ENCODE assay signal across 11 cellular contexts in genomic region chr14:21096438-21096837, GRCh38. TPM values are rescaled to one million over a fixed set of nuclear protein-coding genes. Genes with fewer than 3 reads are reported as not detected.
DNase-seq lines count a peak whose midpoint lies in the region; ATAC-seq and TF ChIP-seq lines count a peak whose summit lies in the region.
"Had no signal": no experiment of that assay in that cellular context is flagged by ENCODE, and none has a peak within 500 bp of the region (broad histone marks: within the 10 kb centered on the region; RNA-seq: fewer than 3 reads in every experiment).

No MANE protein-coding gene starts in this region.

- intact Hi-C loops in adrenal gland (cut with DNase I) = no loop called here
- intact Hi-C loops in tibial artery (cut with DNase I; ENCODE audit: low total_unique reads) = no loop called here

- TF ChIP-seq POLR2A in adrenal gland (IDR thresholded peaks at IDR 0.05) = no peak

- H3K4me1 Mint-ChIP-seq in mesothelial cell of epicardium = peaks cover 56% of the 10 kb centered on the region

- peak overlapping the region; percentile 96 for H3K27ac Mint-ChIP-seq in mesothelial cell of epicardium

- no peak for ATAC-seq in HG03025 (IDR thresholded peaks at IDR 0.05; ENCODE audit: low FRiP score, unreplicated experiment)
- no peak for ATAC-seq in HG03280 (IDR thresholded peaks at IDR 0.05; ENCODE audit: unreplicated experiment)

- DNase-seq in activated CD8-positive, alpha-beta memory T cell treated with anti-CD3 and anti-CD28 coated beads for 24 hours = peak; percentile 48
- DNase-seq in activated CD8-positive, alpha-beta memory T cell treated with anti-CD3 and anti-CD28 coated beads, Interleukin-2, amount 50 U/mL, for 48 hours = no peak
- peak in 1 of 7 donors; percentile 41 for DNase-seq in adrenal gland
- DNase-seq in mesothelial cell of epicardium (ENCODE audit: low spot score in 2 of 2, unreplicated experiment in 2 of 2) = no peak
- DNase-seq in tibial artery = no peak
- no peak for DNase-seq in cortex of kidney (lab: John Stamatoyannopoulos, UW)

- H3K36me3 Mint-ChIP-seq in mesothelial cell of epicardium = peaks cover 12% of the 10 kb centered on the region

- peak overlapping the region; percentile 86 for H3K4me3 Mint-ChIP-seq in mesothelial cell of epicardium

- H3K4me1 ChIP-seq in adrenal gland (replicated peaks in 1 of 2) (peaks cover 25 to 50% of the 10 kb centered on the region in 2 donors), tibial artery (peaks cover 0 to 36% (median 36%) of the 10 kb centered on the region in 4 donors)

- peaks cover 0 to 19% of the 10 kb centered on the region in 2 donors for H3K36me3 ChIP-seq in adrenal gland (replicated peaks in 1 of 2)
- peaks cover 0 to 16% (median 7%) of the 10 kb centered on the region in 3 donors for H3K36me3 ChIP-seq in tibial artery

- H3K9me3 ChIP-seq in adrenal gland (replicated peaks in 1 of 3) (no peaks in the 10 kb centered on the region), tibial artery (no peaks in the 10 kb centered on the region)

- 63 to 67% (median 64%) methylated on average over 3 of the region's 3 CpGs for WGBS in adrenal gland, 4 donors

- H3K9me3 Mint-ChIP-seq in mesothelial cell of epicardium = no peaks in the 10 kb centered on the region

- no peaks in the 10 kb centered on the region for H3K27me3 Mint-ChIP-seq in mesothelial cell of epicardium (ENCODE audit: low read depth)

- H3K27ac ChIP-seq in adrenal gland (peak overlapping the region in 3 of 5 donors; percentile 88 to 95 (median 89)), tibial artery (peak overlapping the region; percentile 92 to 96)

- H3K27me3 ChIP-seq in adrenal gland (no peaks in the 10 kb centered on the region), tibial artery (no peaks in the 10 kb centered on the region)

- TF ChIP-seq CTCF in adrenal gland (IDR thresholded peaks at IDR 0.05) (no peak), mesothelial cell of epicardium (IDR thresholded peaks at IDR 0.05; ENCODE audit: unreplicated experiment) (no peak), tibial artery (IDR thresholded peaks at IDR 0.05) (no peak)

- peak overlapping the region in 1 of 4 donors; percentile 76 for H3K4me3 ChIP-seq in adrenal gland
- H3K4me3 ChIP-seq in tibial artery = no peak overlapping the region

RNA-seq across cellular contexts. Expression of gene ZNF219, which starts 2.0 kb away (rescaled TPM):
- total RNA-seq in adrenal gland (100 to 1,000 TPM in 6 of 8 donors, 10 to 100 TPM in 2; 81.8 to 169 (median 113) TPM), mesothelial cell of epicardium (73.3 to 79.3 TPM (median 75.2 TPM) in 3 replicates)
- polyA plus RNA-seq in adrenal gland = 10 to 100 TPM; 14.8 to 97.2 (median 85.8) TPM

RNA-seq across cellular contexts. Expression of gene TMEM253, which starts 4.4 kb away (rescaled TPM):
- total RNA-seq in adrenal gland = 1 to 10 TPM in 5 of 8 donors, under 1 TPM in 2, not detected in 1; 0.55 to 3.9 (median 1.1) TPM
- polyA plus RNA-seq in adrenal gland = 1 to 10 TPM; 2.6 to 8.8 (median 8.0) TPM
- 1.3 to 1.9 TPM (median 1.6 TPM) in 3 replicates for total RNA-seq in mesothelial cell of epicardium
- total RNA-seq: M059J had no signal

RNA-seq across cellular contexts. Expression of gene ARHGEF40, which starts 26.3 kb away (rescaled TPM):
- total RNA-seq in adrenal gland (100 to 1,000 TPM; 108 to 258 (median 151) TPM), mesothelial cell of epicardium (83.2 to 96.2 TPM (median 83.5 TPM) in 3 replicates)
- 100 to 1,000 TPM; 126 to 148 (median 137) TPM for polyA plus RNA-seq in adrenal gland

RNA-seq across cellular contexts. Expression of gene RNASE8, which starts 38.8 kb away (rescaled TPM):
- total RNA-seq in adrenal gland = not detected
- not detected for polyA plus RNA-seq in adrenal gland
- not detected in 3 replicates for total RNA-seq in mesothelial cell of epicardium
- total RNA-seq: M059J, mesenteric fat pad had no signal
- polyA plus RNA-seq: BJ had no signal

RNA-seq across cellular contexts. Expression of gene RNASE7, which starts 54.3 kb away (rescaled TPM):
- under 1 TPM in 1 of 8 donors, not detected in 7; 0.34 TPM for total RNA-seq in adrenal gland
- under 1 TPM in 1 of 3 donors, not detected in 2; 0.20 TPM for polyA plus RNA-seq in adrenal gland
- total RNA-seq in mesothelial cell of epicardium = 0.29 to 0.66 TPM (median 0.34 TPM) in 3 replicates
- total RNA-seq: M059J had no signal
- polyA plus RNA-seq: BJ had no signal
